39 cellular contexts compared by ENCODE assay signal in the genomic region with DNA sequence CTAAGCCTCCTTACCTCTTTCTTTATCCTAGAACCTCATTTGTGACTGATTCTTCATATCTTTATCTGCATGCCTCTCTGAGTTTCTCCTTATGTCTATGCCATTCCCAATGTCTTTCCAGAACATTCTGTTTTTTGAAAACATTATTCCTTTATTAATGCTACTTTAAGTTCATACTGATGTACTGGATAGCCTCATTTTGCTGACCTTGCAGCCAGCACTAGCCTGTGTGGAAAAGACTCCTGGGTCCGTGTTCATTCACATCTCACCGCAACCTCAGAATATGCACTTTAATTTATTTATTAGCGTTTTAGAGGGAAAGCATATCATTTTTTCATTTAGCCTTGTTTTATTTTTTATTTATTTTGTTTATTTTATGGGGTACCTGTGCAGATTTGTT.
"Had no signal": no experiment of that assay in that cellular context is flagged by ENCODE, and none has a peak within 500 bp of the region (broad histone marks: within the 10 kb centered on the region; RNA-seq: fewer than 3 reads in every experiment).

No MANE protein-coding gene starts in this region.

- H3K27me3 Mint-ChIP-seq: activated naive CD4-positive, alpha-beta T cell treated with anti-CD3 and anti-CD28 coated beads, Interleukin-2, amount 10 ng/mL, durations not matched to agents 7 days and 5 days had no signal

- DNase-seq: activated effector memory CD4-positive, alpha-beta T cell treated with anti-CD3 and anti-CD28 coated beads, Interleukin-2, amount 50 U/mL, for 16 hours; activated effector memory CD4-positive, alpha-beta T cell treated with Interleukin-2 at 50 U/mL for 16 hours; activated gamma-delta T cell; activated gamma-delta T cell treated with Interleukin-2 at 50 U/mL for 16 hours; activated naive CD4-positive, alpha-beta T cell; activated naive CD4-positive, alpha-beta T cell treated with anti-CD3 and anti-CD28 coated beads for 36 hours; activated naive CD4-positive, alpha-beta T cell treated with anti-CD3 and anti-CD28 coated beads, Interleukin-2, amount 10 ng/mL, durations not matched to agents 7 days and 5 days; activated naive CD4-positive, alpha-beta T cell treated with anti-CD3 and anti-CD28 coated beads, Interleukin-2, amount 50 U/mL, for 16 hours; activated naive CD4-positive, alpha-beta T cell treated with Interleukin-2 at 50 U/mL for 16 hours; activated naive CD8-positive, alpha-beta T cell treated with anti-CD3 and anti-CD28 coated beads for 36 hours; activated naive CD8-positive, alpha-beta T cell treated with anti-CD3 and anti-CD28 coated beads, Interleukin-2, amount 10 ng/mL, durations not matched to agents 7 days and 5 days; activated naive CD8-positive, alpha-beta T cell treated with anti-CD3 and anti-CD28 coated beads, Interleukin-2, amount 50 U/mL, for 24 hours; activated T-cell treated with anti-CD3 and anti-CD28 coated beads, Interleukin-2, amount 50 U/mL, for 24 hours; activated T-cell treated with anti-CD3 and anti-CD28 coated beads, Interleukin-2, amount 50 U/mL, for 4 hours; activated T-cell treated with anti-CD3 and anti-CD28 coated beads, Interleukin-2, amount 50 U/mL, for 48 hours; activated T-cell treated with anti-CD3 and anti-CD28 coated beads, Interleukin-2, amount 50 U/mL, for 72 hours; adrenal gland; amniotic stem cell; amygdala; anterior cingulate cortex; aorta; body of pancreas; brain microvascular endothelial cell; caudate nucleus; central memory CD4-positive, alpha-beta T cell; cerebellar nuclear complex had no signal

- H3K9me3 ChIP-seq: adrenal gland, body of pancreas had no signal

- H3K27me3 ChIP-seq: adrenal gland, ascending aorta, body of pancreas, brain microvascular endothelial cell, breast epithelium, cardiac muscle cell had no signal

- H3K27ac Mint-ChIP-seq: activated naive CD4-positive, alpha-beta T cell treated with anti-CD3 and anti-CD28 coated beads for 36 hours; activated naive CD4-positive, alpha-beta T cell treated with anti-CD3 and anti-CD28 coated beads, Interleukin-2, amount 10 ng/mL, durations not matched to agents 7 days and 5 days; activated naive CD4-positive, alpha-beta T cell treated with anti-CD3 and anti-CD28 coated beads, Interleukin-2, amount 50 U/mL, for 24 hours; activated naive CD4-positive, alpha-beta T cell treated with anti-CD3 and anti-CD28 coated beads, Interleukin-2, amount 50 U/mL, for 72 hours; activated naive CD8-positive, alpha-beta T cell; activated naive CD8-positive, alpha-beta T cell treated with anti-CD3 and anti-CD28 coated beads for 36 hours; activated naive CD8-positive, alpha-beta T cell treated with anti-CD3 and anti-CD28 coated beads, Interleukin-2, amount 10 ng/mL, durations not matched to agents 7 days and 5 days; activated naive CD8-positive, alpha-beta T cell treated with anti-CD3 and anti-CD28 coated beads, Interleukin-2, amount 50 U/mL, for 24 hours; activated T-cell treated with anti-CD3 and anti-CD28 coated beads, Interleukin-2, amount 50 U/mL, for 24 hours; activated T-cell treated with anti-CD3 and anti-CD28 coated beads, Interleukin-2, amount 50 U/mL, for 72 hours; activated T-helper 1 cell treated with anti-CD3 and anti-CD28 coated beads, Interleukin-12 subunit alpha, Interleukin-12 subunit beta, Interleukin-2, Interleukin-4 antibody, amounts not matched to agents 30 ng/mL and 10 ng/mL and 1 ng/mL, durations not matched to agents 14 hours and 24 hours and 36 hours; activated T-helper 17 cell treated with anti-CD3 and anti-CD28 coated beads, Interleukin-2, amount 50 U/mL, for 72 hours; activated T-helper 2 cell treated with anti-CD3 and anti-CD28 coated beads, Interferon-gamma antibody, Interleukin-2, Interleukin-4, amounts not matched to agents 10 μg/mL and 5 μg/mL and 100 μg/mL, durations not matched to agents 14 hours and 24 hours and 36 hours; brain had no signal

- H3K4me3 ChIP-seq: adrenal gland, ascending aorta, body of pancreas, breast epithelium, cardiac muscle cell had no signal

- H3K36me3 ChIP-seq: adrenal gland, ascending aorta, brain microvascular endothelial cell, breast epithelium, cardiac muscle cell had no signal

- H3K4me3 Mint-ChIP-seq: activated naive CD4-positive, alpha-beta T cell treated with anti-CD3 and anti-CD28 coated beads for 36 hours; activated naive CD4-positive, alpha-beta T cell treated with anti-CD3 and anti-CD28 coated beads, Interleukin-2, amount 10 ng/mL, durations not matched to agents 7 days and 5 days; activated naive CD4-positive, alpha-beta T cell treated with anti-CD3 and anti-CD28 coated beads, Interleukin-2, amount 50 U/mL, for 24 hours; activated naive CD8-positive, alpha-beta T cell; activated naive CD8-positive, alpha-beta T cell treated with anti-CD3 and anti-CD28 coated beads for 36 hours; activated naive CD8-positive, alpha-beta T cell treated with anti-CD3 and anti-CD28 coated beads, Interleukin-2, amount 10 ng/mL, durations not matched to agents 7 days and 5 days; activated naive CD8-positive, alpha-beta T cell treated with anti-CD3 and anti-CD28 coated beads, Interleukin-2, amount 50 U/mL, for 24 hours; activated T-cell treated with anti-CD3 and anti-CD28 coated beads, Interleukin-2, amount 50 U/mL, for 24 hours; activated T-cell treated with anti-CD3 and anti-CD28 coated beads, Interleukin-2, amount 50 U/mL, for 4 hours; activated T-cell treated with anti-CD3 and anti-CD28 coated beads, Interleukin-2, amount 50 U/mL, for 72 hours; activated T-helper 1 cell treated with anti-CD3 and anti-CD28 coated beads, Interleukin-12 subunit alpha, Interleukin-12 subunit beta, Interleukin-2, Interleukin-4 antibody, amounts not matched to agents 30 ng/mL and 10 ng/mL and 1 ng/mL, durations not matched to agents 14 hours and 24 hours and 36 hours; activated T-helper 17 cell treated with anti-CD3 and anti-CD28 coated beads, Interleukin-2, amount 50 U/mL, for 72 hours; brain; central memory CD8-positive, alpha-beta T cell had no signal

- H3K36me3 Mint-ChIP-seq: activated naive CD4-positive, alpha-beta T cell treated with anti-CD3 and anti-CD28 coated beads, Interleukin-2, amount 10 ng/mL, durations not matched to agents 7 days and 5 days; activated naive CD8-positive, alpha-beta T cell treated with anti-CD3 and anti-CD28 coated beads, Interleukin-2, amount 10 ng/mL, durations not matched to agents 7 days and 5 days; brain had no signal

- FAIRE-seq: astrocyte, bronchial epithelial cell had no signal

- ATAC-seq: activated naive CD4-positive, alpha-beta T cell treated with anti-CD3 and anti-CD28 coated beads, Interleukin-2, amount 50 U/mL, for 72 hours; activated naive CD8-positive, alpha-beta T cell treated with anti-CD3 and anti-CD28 coated beads, Interleukin-2, amount 50 U/mL, for 24 hours; activated T-cell treated with anti-CD3 and anti-CD28 coated beads, Interleukin-2, amount 50 U/mL, for 4 hours; activated T-cell treated with anti-CD3 and anti-CD28 coated beads, Interleukin-2, amount 50 U/mL, for 72 hours; activated T-helper 17 cell treated with anti-CD3 and anti-CD28 coated beads, Interleukin-2, amount 50 U/mL, for 72 hours; body of pancreas had no signal

- H3K4me1 ChIP-seq: ascending aorta, body of pancreas, breast epithelium had no signal

- H3K4me1 Mint-ChIP-seq: activated naive CD4-positive, alpha-beta T cell treated with anti-CD3 and anti-CD28 coated beads, Interleukin-2, amount 10 ng/mL, durations not matched to agents 7 days and 5 days; activated naive CD4-positive, alpha-beta T cell treated with anti-CD3 and anti-CD28 coated beads, Interleukin-2, amount 50 U/mL, for 24 hours; activated naive CD8-positive, alpha-beta T cell treated with anti-CD3 and anti-CD28 coated beads for 36 hours; activated naive CD8-positive, alpha-beta T cell treated with anti-CD3 and anti-CD28 coated beads, Interleukin-2, amount 10 ng/mL, durations not matched to agents 7 days and 5 days; activated naive CD8-positive, alpha-beta T cell treated with anti-CD3 and anti-CD28 coated beads, Interleukin-2, amount 50 U/mL, for 24 hours; activated T-helper 17 cell treated with anti-CD3 and anti-CD28 coated beads, Interleukin-2, amount 50 U/mL, for 72 hours; brain; central memory CD8-positive, alpha-beta T cell had no signal

- H3K27ac ChIP-seq: adrenal gland, ascending aorta, body of pancreas, brain microvascular endothelial cell, breast epithelium, cardiac muscle cell had no signal
